31 cellular contexts compared by ENCODE assay signal in genomic region chr6:44923416-44923815, GRCh38.
DNase-seq lines count a peak whose midpoint lies in the region; ATAC-seq and TF ChIP-seq lines count a peak whose summit lies in the region.
"Had no signal": no experiment of that assay in that cellular context is flagged by ENCODE, and none has a peak within 500 bp of the region (broad histone marks: within the 10 kb centered on the region; RNA-seq: fewer than 3 reads in every experiment).

No MANE protein-coding gene starts in this region.

- peak overlapping the region; percentile 69 for H3K27ac Mint-ChIP-seq in activated CD4-positive, alpha-beta T cell treated with anti-CD3 and anti-CD28 coated beads, Interleukin-2, amount 10 ng/mL, durations not matched to agents 7 days and 5 days
- peak overlapping the region; percentile 62 for H3K27ac Mint-ChIP-seq in activated CD4-positive, alpha-beta memory T cell treated with anti-CD3 and anti-CD28 coated beads, Interleukin-2, amount 10 ng/mL, durations not matched to agents 7 days and 5 days
- H3K27ac Mint-ChIP-seq in effector memory CD8-positive, alpha-beta T cell = peak overlapping the region; percentile 95 to 99
- H3K27ac Mint-ChIP-seq: activated naive CD4-positive, alpha-beta T cell treated with anti-CD3 and anti-CD28 coated beads, Interleukin-2, amount 50 U/mL, for 24 hours; mesothelial cell of epicardium; nephron had no signal

- DNase-seq in activated CD4-positive, alpha-beta T cell treated with anti-CD3 and anti-CD28 coated beads, Interleukin-2, amount 10 ng/mL, durations not matched to agents 7 days and 5 days = no peak
- no peak for DNase-seq in activated CD4-positive, alpha-beta T cell treated with anti-CD3 and anti-CD28 coated beads, Interleukin-2, amount 50 U/mL, for 1 hour
- DNase-seq in GM12865 (ENCODE audit: low read depth) = peak; percentile 34
- no peak for DNase-seq in activated CD4-positive, alpha-beta memory T cell treated with anti-CD3 and anti-CD28 coated beads, Interleukin-2, amount 10 ng/mL, durations not matched to agents 7 days and 5 days
- DNase-seq in effector memory CD8-positive, alpha-beta T cell = no peak
- no peak for DNase-seq in H4 (ENCODE audit: low spot score)
- no peak for DNase-seq in Right ventricle myocardium inferior (ENCODE audit: missing footprints)
- no peak for DNase-seq in sigmoid colon
- DNase-seq: activated CD4-positive, alpha-beta T cell treated with anti-CD3 and anti-CD28 coated beads for 4 hours; activated CD8-positive, alpha-beta memory T cell treated with anti-CD3 and anti-CD28 coated beads, Interleukin-2, amount 50 U/mL, for 4 hours; cortex of kidney; DMS79; foreskin keratinocyte; GF-D8; HCEC 1CT; heart left ventricle; NCI-H1436; NCI-H2107; NCI-H510A; NK-92 treated with Interleukin-12 subunit alpha and Interleukin-12 subunit beta, amount 100 ng/mL, for 24 hours; PC-3; retina; stimulated activated CD4-positive, alpha-beta T cell treated with anti-CD3 and anti-CD28 coated beads, Interleukin-1b, Interleukin-23, amount 100 ng/mL, for 48 hours; trophoblast cell had no signal

- POLR2A ChIA-PET in activated CD4-positive, alpha-beta T cell treated with anti-CD3 and anti-CD28 coated beads, Interleukin-2, amount 10 ng/mL, durations not matched to agents 7 days and 5 days (lab: Charles Lee) = no interaction called here
- POLR2A ChIA-PET in activated CD4-positive, alpha-beta memory T cell treated with anti-CD3 and anti-CD28 coated beads, Interleukin-2, amount 10 ng/mL, durations not matched to agents 7 days and 5 days (lab: Charles Lee) = no interaction called here

- H3K4me1 ChIP-seq in sigmoid colon = no peaks in the 10 kb centered on the region

- WGBS in sigmoid colon, 2 donors = 88 to 97% methylated on average over 1 of the region's 1 CpG

- H3K9me3 Mint-ChIP-seq in activated CD4-positive, alpha-beta T cell treated with anti-CD3 and anti-CD28 coated beads, Interleukin-2, amount 10 ng/mL, durations not matched to agents 7 days and 5 days = peaks cover 2% of the 10 kb centered on the region
- no peaks in the 10 kb centered on the region for H3K9me3 Mint-ChIP-seq in activated CD4-positive, alpha-beta memory T cell treated with anti-CD3 and anti-CD28 coated beads, Interleukin-2, amount 10 ng/mL, durations not matched to agents 7 days and 5 days
- H3K9me3 Mint-ChIP-seq in effector memory CD8-positive, alpha-beta T cell = peaks cover 0 to 6% of the 10 kb centered on the region in 2 donors
- H3K9me3 Mint-ChIP-seq: mesothelial cell of epicardium, nephron had no signal

- intact Hi-C loops in Right ventricle myocardium inferior (cut with DNase I) = no loop called here
- intact Hi-C loops in sigmoid colon (cut with DNase I) = no loop called here

- H3K4me3 ChIP-seq in GM12865 (ENCODE audit: low read depth, low read length) = no peak overlapping the region
- H3K4me3 ChIP-seq in sigmoid colon = no peak overlapping the region
- H3K4me3 ChIP-seq: esophagus muscularis mucosa, heart left ventricle, smooth muscle cell had no signal

- ATAC-seq in effector memory CD8-positive, alpha-beta T cell (replicated peaks) = peak; percentile 53
- ATAC-seq in Right ventricle myocardium inferior = no peak
- ATAC-seq: foreskin keratinocyte, heart left ventricle, PC-3 had no signal

- no peak for TF ChIP-seq EP300 in sigmoid colon (IDR thresholded peaks at IDR 0.05)

- TF ChIP-seq POLR2A in sigmoid colon (IDR thresholded peaks at IDR 0.05) = no peak

- no peak for TF ChIP-seq CTCF in GM12865 (IDR thresholded peaks at IDR 0.05; ENCODE audit: insufficient read depth, low read depth, low read length, missing control alignments)
- no peak for TF ChIP-seq CTCF in sigmoid colon (IDR thresholded peaks at IDR 0.05)

- peaks cover 50% of the 10 kb centered on the region for H3K4me1 Mint-ChIP-seq in activated CD4-positive, alpha-beta T cell treated with anti-CD3 and anti-CD28 coated beads, Interleukin-2, amount 10 ng/mL, durations not matched to agents 7 days and 5 days
- H3K4me1 Mint-ChIP-seq in activated CD4-positive, alpha-beta memory T cell treated with anti-CD3 and anti-CD28 coated beads, Interleukin-2, amount 10 ng/mL, durations not matched to agents 7 days and 5 days = peaks cover 47% of the 10 kb centered on the region
- H3K4me1 Mint-ChIP-seq in effector memory CD8-positive, alpha-beta T cell (ENCODE audit: low read depth in 2 of 2) = peaks cover 29 to 53% of the 10 kb centered on the region in 2 donors

- no peaks in the 10 kb centered on the region for H3K27me3 ChIP-seq in sigmoid colon
- H3K27me3 ChIP-seq: esophagus muscularis mucosa, foreskin keratinocyte, heart left ventricle had no signal

- peaks cover 17% of the 10 kb centered on the region for H3K36me3 Mint-ChIP-seq in activated CD4-positive, alpha-beta T cell treated with anti-CD3 and anti-CD28 coated beads, Interleukin-2, amount 10 ng/mL, durations not matched to agents 7 days and 5 days (ENCODE audit: low read depth)
- H3K36me3 Mint-ChIP-seq in activated CD4-positive, alpha-beta memory T cell treated with anti-CD3 and anti-CD28 coated beads, Interleukin-2, amount 10 ng/mL, durations not matched to agents 7 days and 5 days (ENCODE audit: low read depth) = peaks cover 5% of the 10 kb centered on the region
- H3K36me3 Mint-ChIP-seq in effector memory CD8-positive, alpha-beta T cell (ENCODE audit: insufficient read depth) = peaks cover 15% of the 10 kb centered on the region
- H3K36me3 Mint-ChIP-seq: CD4-positive, CD25-positive, alpha-beta regulatory T cell had no signal

- no peak overlapping the region for H3K4me3 Mint-ChIP-seq in activated CD4-positive, alpha-beta T cell treated with anti-CD3 and anti-CD28 coated beads, Interleukin-2, amount 10 ng/mL, durations not matched to agents 7 days and 5 days
- H3K4me3 Mint-ChIP-seq in activated CD4-positive, alpha-beta memory T cell treated with anti-CD3 and anti-CD28 coated beads, Interleukin-2, amount 10 ng/mL, durations not matched to agents 7 days and 5 days = no peak overlapping the region
- peak overlapping the region; percentile 36 to 65 for H3K4me3 Mint-ChIP-seq in effector memory CD8-positive, alpha-beta T cell
- H3K4me3 Mint-ChIP-seq: activated naive CD4-positive, alpha-beta T cell treated with anti-CD3 and anti-CD28 coated beads, Interleukin-2, amount 50 U/mL, for 24 hours; mesothelial cell of epicardium; nephron had no signal

- CTCF ChIA-PET in activated CD4-positive, alpha-beta T cell treated with anti-CD3 and anti-CD28 coated beads, Interleukin-2, amount 10 ng/mL, durations not matched to agents 7 days and 5 days (lab: Charles Lee) = no interaction called here
- CTCF ChIA-PET in activated CD4-positive, alpha-beta memory T cell treated with anti-CD3 and anti-CD28 coated beads, Interleukin-2, amount 10 ng/mL, durations not matched to agents 7 days and 5 days (lab: Charles Lee) = no interaction called here

- H3K36me3 ChIP-seq in sigmoid colon = no peaks in the 10 kb centered on the region
- H3K36me3 ChIP-seq: esophagus muscularis mucosa, heart left ventricle had no signal

- no peaks in the 10 kb centered on the region for H3K27me3 Mint-ChIP-seq in activated CD4-positive, alpha-beta T cell treated with anti-CD3 and anti-CD28 coated beads, Interleukin-2, amount 10 ng/mL, durations not matched to agents 7 days and 5 days
- no peaks in the 10 kb centered on the region for H3K27me3 Mint-ChIP-seq in activated CD4-positive, alpha-beta memory T cell treated with anti-CD3 and anti-CD28 coated beads, Interleukin-2, amount 10 ng/mL, durations not matched to agents 7 days and 5 days
- H3K27me3 Mint-ChIP-seq in effector memory CD8-positive, alpha-beta T cell = no peaks in the 10 kb centered on the region
- H3K27me3 Mint-ChIP-seq: activated naive CD4-positive, alpha-beta T cell treated with anti-CD3 and anti-CD28 coated beads, Interleukin-2, amount 50 U/mL, for 24 hours; CD4-positive, CD25-positive, alpha-beta regulatory T cell had no signal

- no peaks in the 10 kb centered on the region for H3K9me3 ChIP-seq in sigmoid colon
- H3K9me3 ChIP-seq: esophagus muscularis mucosa, heart left ventricle had no signal

- no peak overlapping the region for H3K27ac ChIP-seq in sigmoid colon
- H3K27ac ChIP-seq: esophagus muscularis mucosa, foreskin keratinocyte, heart left ventricle, HL-60 had no signal

Comparison
In these comparisons a context has a peak if more than half of its experiments do, and no peak if none do; other contexts are left out.
1. H3K4me3 Mint-ChIP-seq: peak in effector memory CD8-positive, alpha-beta T cell (2 of 2); none in activated CD4-positive, alpha-beta T cell treated with anti-CD3 and anti-CD28 coated beads, Interleukin-2, amount 10 ng/mL, durations not matched to agents 7 days and 5 days (single experiment) and activated CD4-positive, alpha-beta memory T cell treated with anti-CD3 and anti-CD28 coated beads, Interleukin-2, amount 10 ng/mL, durations not matched to agents 7 days and 5 days (single experiment).
2. Peak in every context shown above with its lines, with median percentiles within 50 percentile points of each other: H3K27ac Mint-ChIP-seq.